Comparison of ENCODE assay signal across 25 cellular contexts in the genomic region with DNA sequence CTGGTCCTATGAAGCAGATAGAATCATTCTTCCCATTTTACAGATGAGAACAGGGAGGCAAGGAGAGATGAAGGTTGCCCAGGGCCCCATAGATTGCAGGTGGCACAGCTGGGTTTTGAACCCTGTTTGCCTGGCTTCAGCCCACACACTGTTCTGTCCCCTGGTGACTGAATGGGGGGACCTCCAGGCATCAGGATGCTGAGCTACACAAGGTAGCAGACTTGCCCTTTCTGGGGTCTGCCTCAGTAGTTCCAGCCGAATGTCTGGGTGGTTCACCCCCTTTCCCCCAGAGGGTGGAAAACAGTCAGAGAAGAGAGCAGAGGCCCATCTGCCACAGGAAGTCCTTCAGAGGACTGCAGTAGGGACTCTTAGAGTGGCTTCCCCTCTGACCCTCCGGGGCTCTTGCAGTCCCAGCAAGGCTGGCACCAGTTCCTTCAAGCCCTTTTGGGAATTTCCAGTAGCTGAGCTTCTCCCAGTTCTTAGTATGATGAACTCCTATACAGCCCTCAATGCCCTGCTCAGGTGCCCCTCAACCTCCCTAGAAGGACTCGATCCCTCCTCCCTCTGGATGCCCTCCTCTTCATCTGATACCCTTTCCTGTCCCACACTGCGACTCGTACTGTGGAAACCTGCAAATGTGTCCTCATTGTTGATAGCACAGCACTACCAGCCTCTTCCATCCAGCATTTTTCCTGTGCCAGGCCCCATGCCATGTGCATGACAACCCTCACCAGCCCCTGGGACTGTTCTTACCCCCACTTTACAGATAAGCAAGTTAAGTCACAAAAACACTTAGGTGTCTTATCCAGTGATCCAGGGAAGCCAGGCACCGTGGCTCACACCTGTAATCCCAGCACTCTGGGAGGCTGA.
DNase-seq lines count a peak whose midpoint lies in the region; ATAC-seq, FAIRE-seq and TF ChIP-seq lines count a peak whose summit lies in the region.
"Had no signal": no experiment of that assay in that cellular context is flagged by ENCODE, and none has a peak within 500 bp of the region (broad histone marks: within the 10 kb centered on the region; RNA-seq: fewer than 3 reads in every experiment).

No MANE protein-coding gene starts in this region.

- H2BK120ac ChIP-seq in neuronal stem cell (ENCODE audit: low read depth, low read length) = no peak overlapping the region

- H3K4me3 ChIP-seq in SK-N-SH (ENCODE audit: low read depth in 2 of 2, low read length in 1 of 2) (no peak overlapping the region), neuronal stem cell (ENCODE audit: low read length in 2 of 2) (no peak overlapping the region)
- H3K4me3 ChIP-seq: dorsolateral prefrontal cortex, pancreas, right atrium auricular region had no signal

- DNase-seq in SK-N-SH (no peak), GM03348 (ENCODE audit: low spot score) (peak; percentile 3), chondrocyte (ENCODE audit: low spot score) (peak; percentile 22), neuronal stem cell (ENCODE audit: low spot score) (no peak), GM19239 (ENCODE audit: insufficient read length, low spot score) (no peak), NCI-H1048 (lab: John Stamatoyannopoulos, UW) (no peak), T-helper 1 cell (no peak)
- DNase-seq: CD4-positive, alpha-beta T cell; DMS 273 treated with DMSO at 0.1 percent for 48 hours; mesenchymal stem cell; MM.1S; NCI-H1436; NCI-H2107; NCI-H446 treated with DMSO at 0.1 percent for 48 hours; pancreas; stimulated activated CD4-positive, alpha-beta T cell treated with anti-CD3 and anti-CD28 coated beads, Interleukin-12 subunit alpha, Interleukin-12 subunit beta, amount 100 ng/mL, for 4 hours; stimulated activated CD4-positive, alpha-beta T cell treated with anti-CD3 and anti-CD28 coated beads, Interleukin-4, amount 100 ng/mL, for 24 hours; stimulated activated naive CD8-positive, alpha-beta T cell treated with anti-CD3 and anti-CD28 coated beads, Interleukin-15, Interleukin-2, amounts not matched to agents 100 U/mL and 50 U/mL, for 24 hours had no signal

- TF ChIP-seq RAD21 in SK-N-SH (IDR thresholded peaks at IDR 0.05; ENCODE audit: low read length) = no peak

- H3K9me3 Mint-ChIP-seq in chondrocyte (ENCODE audit: low read depth) = no peaks in the 10 kb centered on the region
- H3K9me3 Mint-ChIP-seq: activated naive CD4-positive, alpha-beta T cell treated with anti-CD3 and anti-CD28 coated beads, Interleukin-2, amount 50 U/mL, for 72 hours; CD4-positive, alpha-beta T cell had no signal

- H3K79me2 ChIP-seq in SK-N-SH (ENCODE audit: insufficient read depth) = no peaks in the 10 kb centered on the region

- no peak overlapping the region for H4K8ac ChIP-seq in neuronal stem cell (ENCODE audit: low read depth, low read length)

- no peaks in the 10 kb centered on the region for H3K4me1 Mint-ChIP-seq in chondrocyte (ENCODE audit: low read depth)

- no peak for ATAC-seq in SK-N-SH treated with all-trans-retinoic acid at 6 μM for 48 hours
- ATAC-seq: activated CD4-positive, CD25-positive, alpha-beta regulatory T cell treated with anti-CD3 and anti-CD28 coated beads, Interleukin-2, amount 50 U/mL, for 24 hours; activated naive CD4-positive, alpha-beta T cell treated with anti-CD3 and anti-CD28 coated beads, Interleukin-2, amount 50 U/mL, for 72 hours; pancreas; Right ventricle myocardium inferior; stimulated activated naive CD8-positive, alpha-beta T cell treated with anti-CD3 and anti-CD28 coated beads, Interleukin-15, Interleukin-2, amounts not matched to agents 100 U/mL and 50 U/mL, for 24 hours had no signal

- no peak overlapping the region for H4K91ac ChIP-seq in neuronal stem cell (ENCODE audit: low read depth, low read length, poor library complexity)

- H3K4ac ChIP-seq in neuronal stem cell (ENCODE audit: low read length) = no peak overlapping the region

- H3K9me3 ChIP-seq in SK-N-SH (no peaks in the 10 kb centered on the region), neuronal stem cell (replicated peaks in 1 of 2; ENCODE audit: control insufficient read depth in 2 of 2, insufficient read depth in 1 of 2, low read depth in 1 of 2, low read length in 2 of 2) (no peaks in the 10 kb centered on the region)
- H3K9me3 ChIP-seq: pancreas, right atrium auricular region had no signal

- TF ChIP-seq EP300 in SK-N-SH (IDR thresholded peaks at IDR 0.05; ENCODE audit: borderline replicate concordance in 1 of 2, low read depth in 1 of 2, low read length in 1 of 2) = no peak

- H4K20me1 ChIP-seq in SK-N-SH (ENCODE audit: insufficient read depth) = no peaks in the 10 kb centered on the region

- POLR2A ChIA-PET in SK-N-SH (lab: Yijun Ruan, JAX) = no interaction called here

- H3K4me3 Mint-ChIP-seq in chondrocyte (ENCODE audit: unreplicated experiment) = no peak overlapping the region
- H3K4me3 Mint-ChIP-seq: CD4-positive, alpha-beta T cell had no signal

- peaks cover 11% of the 10 kb centered on the region for H3K27me3 Mint-ChIP-seq in chondrocyte (ENCODE audit: low read depth)
- H3K27me3 Mint-ChIP-seq: CD4-positive, alpha-beta T cell had no signal

- H3K9ac ChIP-seq in SK-N-SH (no peak overlapping the region), neuronal stem cell (ENCODE audit: low read depth, low read length, poor library complexity) (no peak overlapping the region)

- H2BK12ac ChIP-seq in neuronal stem cell (ENCODE audit: low read length) = no peak overlapping the region

- no peak overlapping the region for H3K14ac ChIP-seq in neuronal stem cell (ENCODE audit: low read length)

- FAIRE-seq in GM19239 (lab: Jason Lieb, UNC) = no peak
- FAIRE-seq: pancreas had no signal

- H3K9me2 ChIP-seq in SK-N-SH = no peaks in the 10 kb centered on the region

- peak overlapping the region; percentile 35 for H3K18ac ChIP-seq in neuronal stem cell (ENCODE audit: low read length)

- H2AFZ ChIP-seq in SK-N-SH (ENCODE audit: low read depth) (no peak overlapping the region), neuronal stem cell (ENCODE audit: low read length) (no peak overlapping the region)

- H2BK5ac ChIP-seq in neuronal stem cell (ENCODE audit: low read length) = no peak overlapping the region

- H3K36me3 ChIP-seq in SK-N-SH (replicated peaks in 1 of 2; ENCODE audit: control insufficient read depth in 1 of 2, insufficient read depth in 2 of 2, low read length in 1 of 2) (no peaks in the 10 kb centered on the region), neuronal stem cell (replicated peaks in 1 of 2; ENCODE audit: control insufficient read depth in 2 of 2, insufficient read depth in 2 of 2, low read length in 2 of 2) (no peaks in the 10 kb centered on the region)
- H3K36me3 ChIP-seq: pancreas, right atrium auricular region had no signal

- H3K79me1 ChIP-seq in neuronal stem cell (ENCODE audit: low read depth, low read length) = no peaks in the 10 kb centered on the region

- no peaks in the 10 kb centered on the region for H3F3A ChIP-seq in SK-N-SH (replicated peaks; ENCODE audit: insufficient read depth)

- WGBS in SK-N-SH (ENCODE audit: low lambda C conversion rate) = 78% methylated on average over 6 of the region's 6 CpGs
- WGBS in neuronal stem cell (ENCODE audit: extremely low coverage in 2 of 2, insufficient read length in 2 of 2, insufficient replicate concordance in 1 of 2), 2 donors = no CpG with 5 or more reads among the region's 6 CpGs

- no peak overlapping the region for H3K4me2 ChIP-seq in SK-N-SH
- no peak overlapping the region for H3K4me2 ChIP-seq in neuronal stem cell (ENCODE audit: insufficient read depth, low read length, poor library complexity, severe bottlenecking)

- no peak overlapping the region for H3K27ac Mint-ChIP-seq in chondrocyte (ENCODE audit: unreplicated experiment)
- H3K27ac Mint-ChIP-seq: CD4-positive, alpha-beta T cell had no signal

- CTCF ChIA-PET in SK-N-SH (lab: Yijun Ruan, JAX) = interaction anchor here (1.4 kb wide), 1 partner anchor 13 kb away, joined by 4 read pairs; no protein-coding TSS in a partner anchor

- no peaks in the 10 kb centered on the region for H3K36me3 Mint-ChIP-seq in chondrocyte (ENCODE audit: low read depth)
- H3K36me3 Mint-ChIP-seq: activated naive CD4-positive, alpha-beta T cell treated with anti-CD3 and anti-CD28 coated beads, Interleukin-2, amount 50 U/mL, for 72 hours had no signal

- peak overlapping the region; percentile 31 for H2AK5ac ChIP-seq in neuronal stem cell (ENCODE audit: low read depth, low read length)

- H3K27ac ChIP-seq in SK-N-SH (ENCODE audit: low read depth in 2 of 2, low read length in 1 of 2) = no peak overlapping the region
- no peak overlapping the region for H3K27ac ChIP-seq in neuronal stem cell (replicated peaks; ENCODE audit: low read length)
- H3K27ac ChIP-seq: 22Rv1, dorsolateral prefrontal cortex, pancreas, right atrium auricular region had no signal

- H3K27me3 ChIP-seq in SK-N-SH (ENCODE audit: insufficient read depth) = no peaks in the 10 kb centered on the region
- H3K27me3 ChIP-seq in neuronal stem cell (ENCODE audit: control insufficient read depth in 3 of 3, insufficient read depth in 3 of 3, low read depth in 1 of 3, low read length in 3 of 3) = peaks cover 0 to 1% (median 0%) of the 10 kb centered on the region in 3 experiments
- H3K27me3 ChIP-seq: pancreas, right atrium auricular region had no signal

- H3K23ac ChIP-seq in neuronal stem cell (ENCODE audit: low read depth, low read length, poor library complexity) = no peak overlapping the region

- H3K4me1 ChIP-seq in SK-N-SH (ENCODE audit: control insufficient read depth in 1 of 2, insufficient read depth in 2 of 2, low read depth in 1 of 2, low read length in 1 of 2) (peaks cover 0 to 24% of the 10 kb centered on the region in 2 experiments; a peak in 1 of 4 replicates), neuronal stem cell (ENCODE audit: control insufficient read depth in 2 of 2, insufficient read depth in 1 of 2, low read depth in 1 of 2, low read length in 2 of 2) (peaks cover 0 to 7% of the 10 kb centered on the region in 2 donors)
- H3K4me1 ChIP-seq: pancreas, right atrium auricular region had no signal

- no peak for TF ChIP-seq CTCF in SK-N-SH (IDR thresholded peaks at IDR 0.05)
- no peak for TF ChIP-seq CTCF in chondrocyte (IDR thresholded peaks at IDR 0.05)

- no peak overlapping the region for H2BK15ac ChIP-seq in neuronal stem cell (ENCODE audit: low read length)

TF ChIP-seq in SK-N-SH treated with all-trans-retinoic acid at 6 μM for 48 hours, 23 proteins besides CTCF, POLR2A, EP300 and RAD21 (continues in another document):
- TF ChIP-seq ESRRG (CRISPR knock-in tag; IDR thresholded peaks at IDR 0.05) = no peak
- no peak for TF ChIP-seq SNAI2 (CRISPR knock-in tag; IDR thresholded peaks at IDR 0.05)
- peak; percentile 97 for TF ChIP-seq ZFP3 (CRISPR knock-in tag; IDR thresholded peaks at IDR 0.05)

TF ChIP-seq in SK-N-SH, 30 proteins besides CTCF, POLR2A, EP300 and RAD21:
- TF ChIP-seq FOSL2 (IDR thresholded peaks at IDR 0.05; ENCODE audit: borderline replicate concordance, low read depth) = no peak
TF ChIP-seq in SK-N-SH: peak in this region for 0.

Comparison
In these comparisons a context has a peak if more than half of its experiments do, and no peak if none do; other contexts are left out.
1. DNase-seq: peak in GM03348 (single experiment) and chondrocyte (single experiment); none in SK-N-SH (single experiment), neuronal stem cell (single experiment), GM19239 (single experiment), NCI-H1048 (single experiment) and T-helper 1 cell (0 of 5).